In genomic region chr10:112115781-112116385, GRCh38 we compare ENCODE assay signal across 8 cellular contexts.
A peak's percentile ranks its signal among the peaks of the same experiment; 100 is the strongest.
DNase-seq lines count a peak whose midpoint lies in the region; TF ChIP-seq lines count a peak whose summit lies in the region.

No MANE protein-coding gene starts in this region.

- H3F3A ChIP-seq in Loucy (ENCODE audit: low read depth) = no peaks in the 10 kb centered on the region

- H3K79me2 ChIP-seq in Loucy (ENCODE audit: insufficient read depth, low read length) (no peaks in the 10 kb centered on the region), osteoblast (ENCODE audit: insufficient read depth, low read length) (no peaks in the 10 kb centered on the region)

- TF ChIP-seq CTCF in Loucy (conservative IDR thresholded peaks at IDR 0.05; ENCODE audit: low read length) = peak; percentile 76
- peak; percentile 76 for TF ChIP-seq CTCF in WI38 (IDR thresholded peaks at IDR 0.05; ENCODE audit: low read depth, low read length)
- peak; percentile 62 for TF ChIP-seq CTCF in epithelial cell of esophagus (IDR thresholded peaks at IDR 0.05; ENCODE audit: insufficient read depth, low read depth, low read length, missing control alignments)
- TF ChIP-seq CTCF in osteoblast (IDR thresholded peaks at IDR 0.05; ENCODE audit: extremely low read depth, low read depth, low read length) = peak; percentile 90

- no peak overlapping the region for H3K9ac ChIP-seq in Loucy (ENCODE audit: low read depth, low read length, poor library complexity, severe bottlenecking)

- DNase-seq in SIG-M5 treated with dmso at 0.1 percent for 504 hours (lab: John Stamatoyannopoulos, UW; ENCODE audit: unreplicated experiment) = peak; percentile 43
- DNase-seq in SIG-M5 (lab: John Stamatoyannopoulos, UW) = no peak
- peak; percentile 19 for DNase-seq in H4 (ENCODE audit: low spot score)
- peak; percentile 22 for DNase-seq in epithelial cell of esophagus (ENCODE audit: low read depth)
- no peak for DNase-seq in osteoblast (ENCODE audit: insufficient read length, low spot score, missing footprints)
- DNase-seq in retina = no peak

- no peaks in the 10 kb centered on the region for H3K9me2 ChIP-seq in Loucy (replicated peaks; ENCODE audit: low read depth, low read length)

- H3K4me3 ChIP-seq in Loucy (ENCODE audit: low read length, poor library complexity, severe bottlenecking) (no peak overlapping the region), WI38 (ENCODE audit: low read depth, low read length) (no peak overlapping the region), epithelial cell of esophagus (ENCODE audit: low read length) (no peak overlapping the region), osteoblast (ENCODE audit: insufficient read depth, low read length) (no peak overlapping the region)

- H3K27ac ChIP-seq in osteoblast (ENCODE audit: low read depth, low read length) = no peak overlapping the region

- H3K36me3 ChIP-seq in Loucy (ENCODE audit: insufficient read depth, low read length) = no peaks in the 10 kb centered on the region
- no peaks in the 10 kb centered on the region for H3K36me3 ChIP-seq in osteoblast (ENCODE audit: insufficient read depth, low read length)

- H3K4me2 ChIP-seq in Loucy (ENCODE audit: low read depth, low read length, poor library complexity, severe bottlenecking) = no peak overlapping the region
- H3K4me2 ChIP-seq in osteoblast (ENCODE audit: insufficient read depth, low read length) = no peak overlapping the region

- 0 out of 2 replicates have a peak overlapping the region, but pooled peaks have one; percentile 9 for H2AFZ ChIP-seq in Loucy (ENCODE audit: low read length)
- H2AFZ ChIP-seq in osteoblast (ENCODE audit: low read length) = no peak overlapping the region

- H4K20me1 ChIP-seq in Loucy (ENCODE audit: insufficient read depth, low read length, poor library complexity, severe bottlenecking) = no peaks in the 10 kb centered on the region
- no peaks in the 10 kb centered on the region for H4K20me1 ChIP-seq in osteoblast (ENCODE audit: insufficient read depth, low read length)

- H3K27me3 ChIP-seq in Loucy (ENCODE audit: insufficient read depth, low read length, poor library complexity, severe bottlenecking) (no peaks in the 10 kb centered on the region), osteoblast (ENCODE audit: insufficient read depth, low read length) (no peaks in the 10 kb centered on the region)

- H3K4me1 ChIP-seq in Loucy (ENCODE audit: insufficient read depth, low read length, poor library complexity, severe bottlenecking) (no peaks in the 10 kb centered on the region), osteoblast (ENCODE audit: insufficient read depth, low read length) (no peaks in the 10 kb centered on the region)

- H3K9me3 ChIP-seq in Loucy (ENCODE audit: insufficient read depth, low read depth, low read length) (no peaks in the 10 kb centered on the region), osteoblast (ENCODE audit: low read depth, low read length) (no peaks in the 10 kb centered on the region)

Comparison
In these comparisons a context has a peak if more than half of its experiments do, and no peak if none do; other contexts are left out.
1. DNase-seq: peak in SIG-M5 treated with dmso at 0.1 percent for 504 hours (single experiment), H4 (single experiment) and epithelial cell of esophagus (single experiment); none in SIG-M5 (single experiment), osteoblast (single experiment) and retina (single experiment).
2. Peak in every context shown above with its lines, with median percentiles within 50 percentile points of each other: CTCF ChIP-seq.